7 cellular contexts compared by ENCODE assay signal in the genomic region with DNA sequence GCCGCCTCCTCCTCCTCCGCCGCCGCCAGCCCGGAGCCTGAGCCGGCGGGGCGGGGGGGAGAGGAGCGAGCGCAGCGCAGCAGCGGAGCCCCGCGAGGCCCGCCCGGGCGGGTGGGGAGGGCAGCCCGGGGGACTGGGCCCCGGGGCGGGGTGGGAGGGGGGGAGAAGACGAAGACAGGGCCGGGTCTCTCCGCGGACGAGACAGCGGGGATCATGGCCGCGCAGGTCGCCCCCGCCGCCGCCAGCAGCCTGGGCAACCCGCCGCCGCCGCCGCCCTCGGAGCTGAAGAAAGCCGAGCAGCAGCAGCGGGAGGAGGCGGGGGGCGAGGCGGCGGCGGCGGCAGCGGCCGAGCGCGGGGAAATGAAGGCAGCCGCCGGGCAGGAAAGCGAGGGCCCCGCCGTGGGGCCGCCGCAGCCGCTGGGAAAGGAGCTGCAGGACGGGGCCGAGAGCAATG. TPM values are rescaled to one million over a fixed set of nuclear protein-coding genes. Genes with fewer than 3 reads are reported as not detected.
A peak's percentile ranks its signal among the peaks of the same experiment; 100 is the strongest.
DNase-seq lines count a peak whose midpoint lies in the region; ATAC-seq and TF ChIP-seq lines count a peak whose summit lies in the region.

No MANE protein-coding gene starts in this region.

- H3K9ac ChIP-seq in skeletal muscle satellite cell (ENCODE audit: low read depth, low read length) = peak overlapping the region; percentile 90

- H3K36me3 ChIP-seq in cardiac muscle cell = no peaks in the 10 kb centered on the region
- H3K36me3 ChIP-seq in skeletal muscle satellite cell (ENCODE audit: insufficient read depth, low read length) = no peaks in the 10 kb centered on the region

- peaks cover 31% of the 10 kb centered on the region for H3K4me1 Mint-ChIP-seq in activated B cell treated with CpG ODN at 0.5 μM for 24 hours

- peak overlapping the region; percentile 82 for H3K4me3 Mint-ChIP-seq in activated B cell treated with CpG ODN at 0.5 μM for 24 hours

- H3K27ac Mint-ChIP-seq in activated B cell treated with CpG ODN at 0.5 μM for 24 hours = no peak overlapping the region

- intact Hi-C loops in activated B cell treated with CpG ODN at 0.5 μM for 24 hours (cut with micrococcal nuclease) = loop anchor here (1.0 to 10.0 kb wide), 4 partner anchors 94 to 649 kb away; a partner anchor contains a TSS

- CTCF ChIA-PET in activated B cell treated with CpG ODN at 0.5 μM for 24 hours (lab: Charles Lee) = interaction anchor here (1.4 to 4.6 kb wide), 2 partner anchors 93 to 94 kb away, joined by 4 to 41 read pairs; a partner anchor contains a TSS

- H3K36me3 Mint-ChIP-seq in activated B cell treated with CpG ODN at 0.5 μM for 24 hours (ENCODE audit: low read depth) = peaks cover 7% of the 10 kb centered on the region

- peak; percentile 1 for ATAC-seq in activated B cell treated with CpG ODN at 0.5 μM for 24 hours (ENCODE audit: low read depth)

- DNase-seq in HFF-Myc (ENCODE audit: extremely low read depth, low read depth) (no peak), activated B cell treated with CpG ODN at 0.5 μM for 24 hours (no peak), cardiac muscle cell (ENCODE audit: low read depth in 1 of 2, low spot score in 1 of 2) (no peak), OCI-M1 (lab: John Stamatoyannopoulos, UW) (no peak), NCI-H2227 treated with DMSO at 0.1 percent for 48 hours (lab: John Stamatoyannopoulos, UW) (no peak), NCI-H1105 (lab: John Stamatoyannopoulos, UW) (no peak)

- H3K9me3 ChIP-seq in cardiac muscle cell (ENCODE audit: low read depth) = no peaks in the 10 kb centered on the region
- no peaks in the 10 kb centered on the region for H3K9me3 ChIP-seq in skeletal muscle satellite cell (replicated peaks; ENCODE audit: low read length)

- TF ChIP-seq CTCF in HFF-Myc (IDR thresholded peaks at IDR 0.05; ENCODE audit: low read depth, low read length, missing control alignments) = no peak
- TF ChIP-seq CTCF in activated B cell treated with CpG ODN at 0.5 μM for 24 hours (IDR thresholded peaks at IDR 0.05) = no peak
- no peak for TF ChIP-seq CTCF in cardiac muscle cell (IDR thresholded peaks at IDR 0.05; ENCODE audit: low read depth, low read length)

- H3K27me3 ChIP-seq in cardiac muscle cell = no peaks in the 10 kb centered on the region
- no peaks in the 10 kb centered on the region for H3K27me3 ChIP-seq in skeletal muscle satellite cell (ENCODE audit: control insufficient read depth, insufficient read depth, low read length)

- peak overlapping the region; percentile 98 for H3K27ac ChIP-seq in cardiac muscle cell

- H3K4me1 ChIP-seq in cardiac muscle cell (ENCODE audit: low read depth) (peaks cover 53% of the 10 kb centered on the region), skeletal muscle satellite cell (ENCODE audit: control insufficient read depth, insufficient read depth, low read length) (peaks cover 52% of the 10 kb centered on the region)

- no peaks in the 10 kb centered on the region for H3K27me3 Mint-ChIP-seq in activated B cell treated with CpG ODN at 0.5 μM for 24 hours

- H3K9me3 Mint-ChIP-seq in activated B cell treated with CpG ODN at 0.5 μM for 24 hours = no peaks in the 10 kb centered on the region

- POLR2A ChIA-PET in activated B cell treated with CpG ODN at 0.5 μM for 24 hours (lab: Charles Lee) = interaction anchor here (0.5 to 15.7 kb wide), 12 partner anchors 11 to 669 kb away, joined by 3 to 308 read pairs (median 9); a partner anchor contains a TSS

- H3K4me2 ChIP-seq in skeletal muscle satellite cell (ENCODE audit: low read length) = peak overlapping the region; percentile 88

- peak overlapping the region; percentile 73 for H3K4me3 ChIP-seq in HFF-Myc (replicated peaks; ENCODE audit: low read depth, low read length)
- peak overlapping the region; percentile 95 for H3K4me3 ChIP-seq in cardiac muscle cell
- H3K4me3 ChIP-seq in skeletal muscle satellite cell (ENCODE audit: low read length) = peak overlapping the region; percentile 85

RNA-seq across cellular contexts. Expression of a gene that starts 0.4 kb away (rescaled TPM):
- total RNA-seq in activated B cell treated with CpG ODN at 0.5 μM for 24 hours (116 and 142 TPM in 2 replicates), cardiac muscle cell (52.9 and 93.3 TPM in 2 replicates)
- 28.5 and 43.1 TPM in 2 replicates for polyA plus RNA-seq in cardiac muscle cell
- total RNA-seq in skeletal muscle satellite cell (2012; rRNA removed) = 16.8 and 18.0 TPM in 2 replicates
